Comparison of ENCODE assay signal across 10 cellular contexts in genomic region chr7:139436806-139437205, GRCh38. TPM values are rescaled to one million over a fixed set of nuclear protein-coding genes. Genes with fewer than 3 reads are reported as not detected.
"Had no signal": no experiment of that assay in that cellular context is flagged by ENCODE, and none has a peak within 500 bp of the region (broad histone marks: within the 10 kb centered on the region; RNA-seq: fewer than 3 reads in every experiment).

No MANE protein-coding gene starts in this region.

- H3K9me3 Mint-ChIP-seq: GM23338, H9, HFFc6 had no signal

- H3K9me3 ChIP-seq: HAP-1 had no signal

- H3K4me2 ChIP-seq: GM23338 had no signal

- H3K27ac ChIP-seq: GM23248 had no signal

- H3K36me3 ChIP-seq: HAP-1 had no signal

- ATAC-seq: GM23338, HCT116 had no signal

- H3K4me3 Mint-ChIP-seq: GM23338, H9, HFFc6 had no signal

- H3K27ac Mint-ChIP-seq: GM23338, H9, HFFc6 had no signal

- H3K9ac ChIP-seq: GM23248 had no signal

- H2AFZ ChIP-seq: GM23248, GM23338 had no signal

- DNase-seq: GM23248, GOT3, H7, H9, HCEC 1CT, HFFc6 had no signal

- H3K4me3 ChIP-seq: GM23248, GM23338, HAP-1 had no signal

RNA-seq across cellular contexts. Expression of gene KLRG2, which starts 46.7 kb away (rescaled TPM):
- total RNA-seq: H4, HFFc6 had no signal
- polyA plus RNA-seq: GM23248 had no signal
